Comparison of ENCODE assay signal across 19 cellular contexts in the genomic region with DNA sequence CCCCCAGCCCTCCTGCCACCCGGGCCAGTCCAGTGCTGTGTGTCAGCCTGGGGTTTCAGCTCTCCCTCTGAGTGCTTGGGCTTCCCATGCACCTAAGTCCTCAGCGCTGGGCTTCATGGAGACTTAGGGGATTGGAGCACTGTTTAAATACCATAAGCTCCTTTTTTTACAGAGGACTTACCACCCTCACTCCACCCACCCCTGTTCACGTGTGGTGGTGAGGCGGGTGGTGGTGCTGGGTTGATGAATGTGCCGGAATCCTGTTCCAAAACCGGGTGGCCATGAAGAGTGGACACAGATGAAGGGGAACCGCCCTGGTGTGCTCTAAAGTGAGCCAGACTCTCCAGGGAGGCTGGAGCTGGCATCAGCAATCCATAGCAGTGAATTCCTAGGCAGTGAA.
"Had no signal": no experiment of that assay in that cellular context is flagged by ENCODE, and none has a peak within 500 bp of the region (broad histone marks: within the 10 kb centered on the region; RNA-seq: fewer than 3 reads in every experiment).

No MANE protein-coding gene starts in this region.

- H3K27ac ChIP-seq: adrenal gland, body of pancreas, transverse colon had no signal

- H3K36me3 Mint-ChIP-seq: activated naive CD4-positive, alpha-beta T cell treated with anti-CD3 and anti-CD28 coated beads, Interleukin-2, amount 10 ng/mL, durations not matched to agents 7 days and 5 days; stimulated activated memory B cell treated with anti-CD40 and anti-IgM and Interleukin-4, amounts not matched to agents 10 μg/mL and 1 μg/mL and 100 μg/mL, for 72 hours; T-cell had no signal

- H3K4me1 Mint-ChIP-seq: activated naive CD4-positive, alpha-beta T cell treated with anti-CD3 and anti-CD28 coated beads, Interleukin-2, amount 10 ng/mL, durations not matched to agents 7 days and 5 days; endodermal cell; stimulated activated memory B cell treated with anti-CD40 and anti-IgM and Interleukin-4, amounts not matched to agents 10 μg/mL and 1 μg/mL and 100 μg/mL, for 72 hours; T-cell had no signal

- H3K27me3 Mint-ChIP-seq: activated naive CD4-positive, alpha-beta T cell treated with anti-CD3 and anti-CD28 coated beads, Interleukin-2, amount 10 ng/mL, durations not matched to agents 7 days and 5 days had no signal

- H3K9me3 ChIP-seq: adrenal gland, body of pancreas, transverse colon had no signal

- H3K4me3 ChIP-seq: adrenal gland, body of pancreas, lung, transverse colon had no signal

- H3K4me1 ChIP-seq: adrenal gland, transverse colon had no signal

- H3K27me3 ChIP-seq: body of pancreas, transverse colon had no signal

- ATAC-seq: body of pancreas; left cardiac atrium; right cardiac atrium; stimulated activated memory B cell treated with anti-CD40 and anti-IgM and Interleukin-4, amounts not matched to agents 10 μg/mL and 1 μg/mL and 100 μg/mL, for 72 hours; T-cell had no signal

- H3K4me3 Mint-ChIP-seq: activated naive CD4-positive, alpha-beta T cell treated with anti-CD3 and anti-CD28 coated beads, Interleukin-2, amount 10 ng/mL, durations not matched to agents 7 days and 5 days; endodermal cell; stimulated activated memory B cell treated with anti-CD40 and anti-IgM and Interleukin-4, amounts not matched to agents 10 μg/mL and 1 μg/mL and 100 μg/mL, for 72 hours; T-cell had no signal

- H3K27ac Mint-ChIP-seq: activated naive CD4-positive, alpha-beta T cell treated with anti-CD3 and anti-CD28 coated beads, Interleukin-2, amount 10 ng/mL, durations not matched to agents 7 days and 5 days; activated T-helper 2 cell treated with anti-CD3 and anti-CD28 coated beads, Interferon-gamma antibody, Interleukin-2, Interleukin-4, amounts not matched to agents 10 μg/mL and 5 μg/mL and 100 μg/mL, durations not matched to agents 14 hours and 24 hours and 36 hours; endodermal cell; stimulated activated memory B cell treated with anti-CD40 and anti-IgM and Interleukin-4, amounts not matched to agents 10 μg/mL and 1 μg/mL and 100 μg/mL, for 72 hours; T-cell had no signal

- H3K9me3 Mint-ChIP-seq: endodermal cell, T-cell had no signal

- H3K36me3 ChIP-seq: adrenal gland, transverse colon had no signal

- DNase-seq: activated CD4-positive, alpha-beta T cell treated with anti-CD3 and anti-CD28 coated beads for 4 hours; activated CD8-positive, alpha-beta memory T cell treated with anti-CD3 and anti-CD28 coated beads for 24 hours; activated naive CD4-positive, alpha-beta T cell treated with anti-CD3 and anti-CD28 coated beads, Interleukin-2, amount 10 ng/mL, durations not matched to agents 7 days and 5 days; adrenal gland; body of pancreas; dermis blood vessel endothelial cell; endodermal cell; erythroblast; hippocampal formation; left cardiac atrium; midbrain; stimulated activated CD4-positive, alpha-beta T cell treated with anti-CD3 and anti-CD28 coated beads, Interleukin-1b, Interleukin-23, amount 100 ng/mL, for 48 hours; T-cell; T1000; transverse colon had no signal
